32 cellular contexts compared by ENCODE assay signal in genomic region chr3:177056927-177057326, GRCh38.
DNase-seq lines count a peak whose midpoint lies in the region; ATAC-seq, FAIRE-seq and TF ChIP-seq lines count a peak whose summit lies in the region.
"Had no signal": no experiment of that assay in that cellular context is flagged by ENCODE, and none has a peak within 500 bp of the region (broad histone marks: within the 10 kb centered on the region; RNA-seq: fewer than 3 reads in every experiment).

No MANE protein-coding gene starts in this region.

- DNase-seq in NCI-H1436 (lab: John Stamatoyannopoulos, UW) (peak; percentile 31), NCI-H1436 treated with DMSO at 0.1 percent for 48 hours (lab: John Stamatoyannopoulos, UW) (no peak), GM19239 (ENCODE audit: insufficient read length, low spot score) (no peak), NCI-H69 (lab: John Stamatoyannopoulos, UW) (peak; percentile 32), left colon (no peak), Calu3 (no peak), GM03348 (ENCODE audit: low spot score) (no peak)
- DNase-seq: activated CD4-positive, alpha-beta memory T cell treated with anti-CD3 and anti-CD28 coated beads for 36 hours; activated CD4-positive, alpha-beta T cell treated with anti-CD3 and anti-CD28 coated beads for 1 hour; activated naive CD4-positive, alpha-beta T cell; activated T-cell treated with anti-CD3 and anti-CD28 coated beads, Interleukin-2, amount 50 U/mL, for 72 hours; adrenal gland; AML-193; body of pancreas; CD8-positive, alpha-beta T cell; DMS 273 treated with DMSO at 0.1 percent for 48 hours; endodermal cell; glutamatergic neuron; HCEC 1CT; left lung; mesendoderm; NCI-H2029 treated with DMSO at 0.1 percent for 48 hours; ovary; PC-9; retina; upper lobe of right lung had no signal

- intact Hi-C loops in left colon (cut with DNase I, micrococcal nuclease) (loop anchor here (5.0 to 10.0 kb wide), 2 partner anchors 135 to 138 kb away; partner anchors contain the start of gene TBL1XR1 (in 1 of the 2)), Calu3 (cut with micrococcal nuclease; ENCODE audit: unreplicated experiment) (loop anchor here (10.0 kb wide), 1 partner anchor 1098 kb away; no protein-coding TSS in a partner anchor)

- no peak for TF ChIP-seq CTCF in Calu3 (IDR thresholded peaks at IDR 0.05; ENCODE audit: unreplicated experiment)

- no peaks in the 10 kb centered on the region for H3K4me1 Mint-ChIP-seq in Calu3 (ENCODE audit: low read depth, unreplicated experiment)

- ATAC-seq in left colon (peak; percentile 10), HG03196 (IDR thresholded peaks at IDR 0.05; ENCODE audit: unreplicated experiment) (no peak)
- ATAC-seq: body of pancreas, HepG2, left lung, Right ventricle myocardium inferior, upper lobe of right lung had no signal

- no peaks in the 10 kb centered on the region for H3K36me3 Mint-ChIP-seq in Calu3 (ENCODE audit: insufficient read depth, unreplicated experiment)

- no peak overlapping the region for H3K4me3 Mint-ChIP-seq in Calu3 (ENCODE audit: low read depth, unreplicated experiment)
- H3K4me3 Mint-ChIP-seq: activated CD4-positive, alpha-beta memory T cell treated with anti-CD3 and anti-CD28 coated beads for 36 hours; activated T-cell treated with anti-CD3 and anti-CD28 coated beads, Interleukin-2, amount 50 U/mL, for 72 hours; CD8-positive, alpha-beta T cell; dendritic cell treated with granulocyte-macrophage colony-stimulating factor and Interleukin-4, amounts not matched to agents 40 ng/mL and 50 ng/mL, for 4 days; endodermal cell; T-helper 2 cell treated with Interferon-gamma antibody and Interleukin-4, amounts not matched to agents 5 μg/mL and 100 μg/mL, for 36 hours had no signal

- no TSS peak for BruUV-seq in Calu3 (replicated peaks; lab: Mats Ljungman, UMichigan)

- H3K27ac Mint-ChIP-seq in Calu3 (ENCODE audit: unreplicated experiment): no peak overlapping the region
- H3K27ac Mint-ChIP-seq: activated CD4-positive, alpha-beta memory T cell treated with anti-CD3 and anti-CD28 coated beads for 36 hours; activated T-cell treated with anti-CD3 and anti-CD28 coated beads, Interleukin-2, amount 50 U/mL, for 72 hours; CD8-positive, alpha-beta T cell; dendritic cell treated with granulocyte-macrophage colony-stimulating factor and Interleukin-4, amounts not matched to agents 40 ng/mL and 50 ng/mL, for 4 days; endodermal cell; T-helper 2 cell treated with Interferon-gamma antibody and Interleukin-4, amounts not matched to agents 5 μg/mL and 100 μg/mL, for 36 hours had no signal

- CTCF ChIA-PET in Calu3 (lab: Charles Lee): no interaction called here

- FAIRE-seq in GM19239 (lab: Jason Lieb, UNC): peak; percentile 60
- FAIRE-seq: A204.1, HepG2 had no signal

- H3K9me3 Mint-ChIP-seq in Calu3 (ENCODE audit: low read depth, unreplicated experiment): no peaks in the 10 kb centered on the region
- H3K9me3 Mint-ChIP-seq: activated CD4-positive, alpha-beta memory T cell treated with anti-CD3 and anti-CD28 coated beads for 36 hours; activated T-cell treated with anti-CD3 and anti-CD28 coated beads, Interleukin-2, amount 50 U/mL, for 72 hours; CD8-positive, alpha-beta T cell; dendritic cell treated with granulocyte-macrophage colony-stimulating factor and Interleukin-4, amounts not matched to agents 40 ng/mL and 50 ng/mL, for 4 days; endodermal cell; T-helper 2 cell treated with Interferon-gamma antibody and Interleukin-4, amounts not matched to agents 5 μg/mL and 100 μg/mL, for 36 hours had no signal

- no peaks in the 10 kb centered on the region for H3K27me3 Mint-ChIP-seq in Calu3 (ENCODE audit: unreplicated experiment)
- H3K27me3 Mint-ChIP-seq: activated CD4-positive, alpha-beta memory T cell treated with anti-CD3 and anti-CD28 coated beads for 36 hours; dendritic cell treated with granulocyte-macrophage colony-stimulating factor and Interleukin-4, amounts not matched to agents 40 ng/mL and 50 ng/mL, for 4 days had no signal

Comparison
In these comparisons a context has a peak if more than half of its experiments do, and no peak if none do; other contexts are left out.
1. DNase-seq: peak in NCI-H1436 (single experiment) and NCI-H69 (single experiment); none in NCI-H1436 treated with DMSO at 0.1 percent for 48 hours (single experiment), GM19239 (single experiment), left colon (0 of 2), Calu3 (single experiment) and GM03348 (single experiment).